ENCODE assay signal across 16 cellular contexts in the genomic region with DNA sequence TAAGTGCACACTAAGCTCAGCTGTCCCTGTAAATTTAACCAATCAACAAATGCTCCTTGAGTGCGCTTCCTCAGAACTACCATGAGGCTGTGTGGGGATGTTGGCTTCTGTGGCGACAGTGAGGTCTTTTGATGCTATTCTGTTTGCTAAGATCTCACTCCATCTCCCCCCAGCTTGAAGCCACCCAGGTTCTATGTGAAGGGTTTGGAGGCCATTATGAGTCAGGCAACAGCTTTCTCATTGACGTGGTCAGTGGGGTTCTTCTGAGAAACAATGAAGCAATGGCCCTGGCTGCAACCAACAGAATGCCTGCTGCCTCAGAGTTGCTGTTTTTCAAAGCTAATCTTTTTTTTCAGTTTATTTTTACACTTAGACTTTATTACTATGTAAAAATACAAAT.
DNase-seq lines count a peak whose midpoint lies in the region; ATAC-seq lines count a peak whose summit lies in the region.
"Had no signal": no experiment of that assay in that cellular context is flagged by ENCODE, and none has a peak within 500 bp of the region (broad histone marks: within the 10 kb centered on the region; RNA-seq: fewer than 3 reads in every experiment).

No MANE protein-coding gene starts in this region.

- no peak for ATAC-seq in HG03354 (IDR thresholded peaks at IDR 0.05; ENCODE audit: poor library complexity, severe bottlenecking, unreplicated experiment)
- ATAC-seq: stimulated activated naive B cell treated with anti-CD40 and anti-IgM and Interleukin-4, amounts not matched to agents 10 μg/mL and 1 μg/mL and 100 μg/mL, for 72 hours had no signal

- peak; percentile 5 for DNase-seq in AG08396 (ENCODE audit: low spot score)
- DNase-seq in HCEC 1CT, result peak; percentile 57
- DNase-seq in amniotic epithelial cell (ENCODE audit: low read depth), result peak; percentile 71
- peak; percentile 47 for DNase-seq in glomerular visceral epithelial cell (ENCODE audit: extremely low spot score)
- no peak for DNase-seq in NCI-H1105 treated with DMSO at 0.1 percent for 48 hours (lab: John Stamatoyannopoulos, UW)
- DNase-seq in NCI-H2171 (lab: John Stamatoyannopoulos, UW), result no peak
- no peak for DNase-seq in RPMI8226
- DNase-seq: activated CD8-positive, alpha-beta memory T cell treated with anti-CD3 and anti-CD28 coated beads, Interleukin-2, amount 50 U/mL, for 48 hours; H7; left ventricle myocardium inferior; NCI-H526; OCI-M1; SHP77 treated with DMSO at 0.1 percent for 48 hours; stimulated activated naive B cell treated with anti-CD40 and anti-IgM and Interleukin-4, amounts not matched to agents 10 μg/mL and 1 μg/mL and 100 μg/mL, for 72 hours; trophoblast cell had no signal

Comparison
In these comparisons a context has a peak if more than half of its experiments do, and no peak if none do; other contexts are left out.
1. DNase-seq: peak in AG08396 (single experiment), HCEC 1CT (single experiment), amniotic epithelial cell (single experiment) and glomerular visceral epithelial cell (single experiment); none in NCI-H1105 treated with DMSO at 0.1 percent for 48 hours (single experiment), NCI-H2171 (single experiment) and RPMI8226 (single experiment).